In genomic region chr16:1163567-1164055, GRCh38 we compare ENCODE assay signal across 14 cellular contexts. TPM values are rescaled to one million over a fixed set of nuclear protein-coding genes. Genes with fewer than 3 reads are reported as not detected.
A peak's percentile ranks its signal among the peaks of the same experiment; 100 is the strongest.
DNase-seq lines count a peak whose midpoint lies in the region; ATAC-seq and TF ChIP-seq lines count a peak whose summit lies in the region.
"Had no signal": no experiment of that assay in that cellular context is flagged by ENCODE, and none has a peak within 500 bp of the region (broad histone marks: within the 10 kb centered on the region; RNA-seq: fewer than 3 reads in every experiment).

No MANE protein-coding gene starts in this region.

- H3K27ac ChIP-seq in mammary epithelial cell (ENCODE audit: insufficient read depth, low read depth, low read length) = no peak overlapping the region
- H3K27ac ChIP-seq: dorsolateral prefrontal cortex had no signal

- no peak overlapping the region for H2AFZ ChIP-seq in mammary epithelial cell (ENCODE audit: low read depth, low read length)

- H3K9ac ChIP-seq in mammary epithelial cell (ENCODE audit: insufficient read depth, low read length) = no peak overlapping the region

- H3K4me2 ChIP-seq in mammary epithelial cell (ENCODE audit: insufficient read depth, low read depth, low read length) = no peak overlapping the region

- no TSS peak for BruUV-seq in MCF 10A (replicated peaks; lab: Mats Ljungman, UMichigan)
- no TSS peak for BruUV-seq in mammary epithelial cell (replicated peaks; lab: Mats Ljungman, UMichigan)

- ATAC-seq in GM19351 (IDR thresholded peaks at IDR 0.05; ENCODE audit: unreplicated experiment) = no peak

- no peaks in the 10 kb centered on the region for H3K79me2 ChIP-seq in mammary epithelial cell (ENCODE audit: insufficient read depth, low read length)

- H3K4me3 Mint-ChIP-seq in MCF 10A (ENCODE audit: unreplicated experiment) = no peak overlapping the region
- H3K4me3 Mint-ChIP-seq: mesothelial cell of epicardium had no signal

- H4K20me1 ChIP-seq in mammary epithelial cell (ENCODE audit: insufficient read depth, low read length) = peaks cover 4% of the 10 kb centered on the region

- no peaks in the 10 kb centered on the region for H3K9me3 Mint-ChIP-seq in MCF 10A (ENCODE audit: unreplicated experiment)
- H3K9me3 Mint-ChIP-seq: mesothelial cell of epicardium had no signal

- DNase-seq in MCF 10A (ENCODE audit: unreplicated experiment) = peak; percentile 7
- no peak for DNase-seq in mammary epithelial cell
- DNase-seq in RPMI8226 = peak; percentile 57
- DNase-seq in glomerular visceral epithelial cell (ENCODE audit: extremely low spot score) = peak; percentile 59
- DNase-seq in dedifferentiated amniotic fluid mesenchymal stem cell (ENCODE audit: extremely low spot score) = no peak
- DNase-seq in GOT3 (lab: John Stamatoyannopoulos, UW) = no peak
- DNase-seq in NCI-H510A treated with DMSO at 0.1 percent for 48 hours (lab: John Stamatoyannopoulos, UW) = no peak
- DNase-seq: activated T-cell treated with anti-CD3 and anti-CD28 coated beads, Interleukin-2, amount 50 U/mL, for 48 hours; COR-L47; NCI-H2081; ovary had no signal

- TF ChIP-seq CTCF in MCF 10A (IDR thresholded peaks at IDR 0.05; ENCODE audit: unreplicated experiment) = no peak
- no peak for TF ChIP-seq CTCF in mammary epithelial cell (conservative IDR thresholded peaks at IDR 0.05 in 1 of 2, IDR thresholded peaks at IDR 0.05 in 1 of 2; ENCODE audit: extremely low read depth in 1 of 2, insufficient read depth in 1 of 2, low read depth in 1 of 2, low read length in 2 of 2)

- intact Hi-C loops in MCF 10A (cut with micrococcal nuclease) (no loop called here), mammary epithelial cell (cut with micrococcal nuclease) (no loop called here)

- 75% methylated on average over 9 of the region's 19 CpGs for WGBS in mammary epithelial cell (ENCODE audit: low coverage, missing lambda C conversion rate)

- POLR2A ChIA-PET in MCF 10A (lab: Yijun Ruan, JAX) = no interaction called here

- H3K4me3 ChIP-seq in mammary epithelial cell (replicated peaks in 1 of 3; ENCODE audit: insufficient read depth in 1 of 3, low read depth in 2 of 3, low read length in 3 of 3) = no peak overlapping the region
- H3K4me3 ChIP-seq: dorsolateral prefrontal cortex, ovary had no signal

- peaks cover 43% of the 10 kb centered on the region for H3K27me3 Mint-ChIP-seq in MCF 10A (ENCODE audit: insufficient read depth, unreplicated experiment)

- peaks cover 31% of the 10 kb centered on the region for H3K27me3 ChIP-seq in mammary epithelial cell (ENCODE audit: insufficient read depth, low read length)
- H3K27me3 ChIP-seq: ovary had no signal

- H3K4me1 Mint-ChIP-seq in MCF 10A (ENCODE audit: insufficient read depth, unreplicated experiment) = no peaks in the 10 kb centered on the region

- in situ Hi-C loops in mammary epithelial cell (cut with MboI; ENCODE audit: low sequenced_read_pairs in 2 of 2) = no loop called here

- H3K4me1 ChIP-seq in mammary epithelial cell (ENCODE audit: insufficient read depth, low read length) = no peaks in the 10 kb centered on the region

- H3K27ac Mint-ChIP-seq in MCF 10A (ENCODE audit: low read depth, unreplicated experiment) = no peak overlapping the region
- H3K27ac Mint-ChIP-seq: mesothelial cell of epicardium had no signal

- CTCF ChIA-PET in MCF 10A (lab: Yijun Ruan, JAX) (no interaction called here), mammary epithelial cell (lab: Charles Lee; ENCODE audit: low non-redundant PET) (no interaction called here)

- dilution Hi-C loops in mammary epithelial cell (cut with HindIII; ENCODE audit: low sequenced_read_pairs) = no loop called here

- no peaks in the 10 kb centered on the region for H3K36me3 Mint-ChIP-seq in MCF 10A (ENCODE audit: insufficient read depth, unreplicated experiment)
- H3K36me3 Mint-ChIP-seq: mesothelial cell of epicardium had no signal

- H3K36me3 ChIP-seq in mammary epithelial cell (ENCODE audit: insufficient read depth, low read length) = no peaks in the 10 kb centered on the region
- H3K36me3 ChIP-seq: ovary had no signal

- H3K9me3 ChIP-seq in mammary epithelial cell (replicated peaks; ENCODE audit: insufficient read depth, low read length) = no peaks in the 10 kb centered on the region
- H3K9me3 ChIP-seq: ovary had no signal

RNA-seq across cellular contexts. Expression of gene CACNA1H, which starts 10.7 kb away (rescaled TPM):
- total RNA-seq in MCF 10A (2022) (not detected in 2 replicates), mammary epithelial cell (not detected)
- polyA plus RNA-seq in mammary epithelial cell = 0.01 TPM
- polyA minus RNA-seq in mammary epithelial cell = not detected

Comparison
In these comparisons a context has a peak if more than half of its experiments do, and no peak if none do; other contexts are left out.
1. DNase-seq: peak in MCF 10A (single experiment), RPMI8226 (single experiment) and glomerular visceral epithelial cell (single experiment); none in mammary epithelial cell (single experiment), dedifferentiated amniotic fluid mesenchymal stem cell (single experiment), GOT3 (single experiment) and NCI-H510A treated with DMSO at 0.1 percent for 48 hours (single experiment).